Comparison of ENCODE assay signal across 8 cellular contexts in genomic region chr7:139230078-139230477, GRCh38. TPM values are rescaled to one million over a fixed set of nuclear protein-coding genes. Genes with fewer than 3 reads are reported as not detected.
DNase-seq lines count a peak whose midpoint lies in the region; ATAC-seq lines count a peak whose summit lies in the region.

No MANE protein-coding gene starts in this region.

- H3K4me3 Mint-ChIP-seq in activated CD4-positive, alpha-beta T cell treated with anti-CD3 and anti-CD28 coated beads for 36 hours = peak overlapping the region; percentile 98
- H3K4me3 Mint-ChIP-seq in activated T-helper 17 cell treated with anti-CD3 and anti-CD28 coated beads, Interleukin-2, amount 50 U/mL, for 72 hours = peak overlapping the region; percentile 97
- peak overlapping the region; percentile 95 to 100 (median 98) for H3K4me3 Mint-ChIP-seq in immature natural killer cell

- ATAC-seq in activated CD4-positive, alpha-beta T cell treated with anti-CD3 and anti-CD28 coated beads for 36 hours = no peak
- ATAC-seq in activated T-helper 17 cell treated with anti-CD3 and anti-CD28 coated beads, Interleukin-2, amount 50 U/mL, for 72 hours (replicated peaks) = no peak

- H3K4me1 Mint-ChIP-seq in activated CD4-positive, alpha-beta T cell treated with anti-CD3 and anti-CD28 coated beads for 36 hours = peaks cover 20% of the 10 kb centered on the region
- peaks cover 12% of the 10 kb centered on the region for H3K4me1 Mint-ChIP-seq in activated T-helper 17 cell treated with anti-CD3 and anti-CD28 coated beads, Interleukin-2, amount 50 U/mL, for 72 hours
- peaks cover 22 to 31% of the 10 kb centered on the region in 2 donors for H3K4me1 Mint-ChIP-seq in immature natural killer cell

- peaks cover 3% of the 10 kb centered on the region for H3K27me3 Mint-ChIP-seq in activated CD4-positive, alpha-beta T cell treated with anti-CD3 and anti-CD28 coated beads for 36 hours
- H3K27me3 Mint-ChIP-seq in activated T-helper 17 cell treated with anti-CD3 and anti-CD28 coated beads, Interleukin-2, amount 50 U/mL, for 72 hours = no peaks in the 10 kb centered on the region
- peaks cover 5 to 9% (median 9%) of the 10 kb centered on the region in 3 donors for H3K27me3 Mint-ChIP-seq in immature natural killer cell (ENCODE audit: low read depth in 3 of 3)

- intact Hi-C loops in activated CD4-positive, alpha-beta T cell treated with anti-CD3 and anti-CD28 coated beads for 36 hours (cut with DNase I, micrococcal nuclease) = loop anchor here (2.0 to 5.0 kb wide), 7 partner anchors 111 to 768 kb away; partner anchors contain the start of genes ZC3HAV1 (in 2 of the 2), FMC1 (in 1 of the 2), TRIM24 (in 1 of the 2) and ZC3HAV1L (in 1 of the 2)

- no peaks in the 10 kb centered on the region for H3K36me3 ChIP-seq in subcutaneous abdominal adipose tissue (ENCODE audit: control insufficient read depth in 5 of 5, insufficient read depth in 5 of 5, low read length in 5 of 5)

- CTCF ChIA-PET in activated CD4-positive, alpha-beta T cell treated with anti-CD3 and anti-CD28 coated beads for 36 hours (lab: Charles Lee) = interaction anchor here (0.6 kb wide), 1 partner anchor 72 kb away, joined by 3 read pairs; no protein-coding TSS in a partner anchor

- peak overlapping the region in 4 of 5 donors; percentile 56 to 98 (median 89) for H3K9ac ChIP-seq in subcutaneous abdominal adipose tissue (ENCODE audit: low read length in 5 of 5)

- POLR2A ChIA-PET in activated CD4-positive, alpha-beta T cell treated with anti-CD3 and anti-CD28 coated beads for 36 hours (lab: Charles Lee) = no interaction called here

- peaks cover 5% of the 10 kb centered on the region for H3K36me3 Mint-ChIP-seq in activated CD4-positive, alpha-beta T cell treated with anti-CD3 and anti-CD28 coated beads for 36 hours (ENCODE audit: low read depth)
- peaks cover 8% of the 10 kb centered on the region for H3K36me3 Mint-ChIP-seq in activated T-helper 17 cell treated with anti-CD3 and anti-CD28 coated beads, Interleukin-2, amount 50 U/mL, for 72 hours (ENCODE audit: low read depth)
- peaks cover 0 to 3% (median 0%) of the 10 kb centered on the region in 3 donors for H3K36me3 Mint-ChIP-seq in immature natural killer cell

- no peak for DNase-seq in activated CD4-positive, alpha-beta T cell treated with anti-CD3 and anti-CD28 coated beads for 36 hours
- DNase-seq in activated CD4-positive, alpha-beta T cell treated with anti-CD3 and anti-CD28 coated beads, Interleukin-2, amount 50 U/mL, for 1 hour = no peak
- DNase-seq in immature natural killer cell = no peak
- DNase-seq in T-helper 9 cell = no peak
- no peak for DNase-seq in NCI-H146 treated with DMSO at 0.1 percent for 48 hours (lab: John Stamatoyannopoulos, UW; ENCODE audit: unreplicated experiment)
- no peak for DNase-seq in 8988T

- no peaks in the 10 kb centered on the region for H3K9me3 Mint-ChIP-seq in activated CD4-positive, alpha-beta T cell treated with anti-CD3 and anti-CD28 coated beads for 36 hours (ENCODE audit: low read depth)
- no peaks in the 10 kb centered on the region for H3K9me3 Mint-ChIP-seq in activated T-helper 17 cell treated with anti-CD3 and anti-CD28 coated beads, Interleukin-2, amount 50 U/mL, for 72 hours
- no peaks in the 10 kb centered on the region for H3K9me3 Mint-ChIP-seq in immature natural killer cell

- H3K4me1 ChIP-seq in subcutaneous abdominal adipose tissue (ENCODE audit: control insufficient read depth in 5 of 5, insufficient read depth in 5 of 5, low read length in 5 of 5) = peaks cover 3 to 24% (median 21%) of the 10 kb centered on the region in 5 donors

- no peaks in the 10 kb centered on the region for H3K9me3 ChIP-seq in subcutaneous abdominal adipose tissue (ENCODE audit: control insufficient read depth in 5 of 5, low read length in 5 of 5)

- H3K27ac ChIP-seq in subcutaneous abdominal adipose tissue (ENCODE audit: low read depth, low read length) = peak overlapping the region; percentile 88

- peak overlapping the region; percentile 71 to 100 (median 98) for H3K4me3 ChIP-seq in subcutaneous abdominal adipose tissue (ENCODE audit: low read depth in 1 of 5, low read length in 5 of 5)

- no peak overlapping the region for H3K27ac Mint-ChIP-seq in activated CD4-positive, alpha-beta T cell treated with anti-CD3 and anti-CD28 coated beads for 36 hours
- peak overlapping the region; percentile 97 for H3K27ac Mint-ChIP-seq in activated T-helper 17 cell treated with anti-CD3 and anti-CD28 coated beads, Interleukin-2, amount 50 U/mL, for 72 hours
- H3K27ac Mint-ChIP-seq in immature natural killer cell = peak overlapping the region in 4 of 6 donors; percentile 41 to 99 (median 92)

- H3K27me3 ChIP-seq in subcutaneous abdominal adipose tissue (ENCODE audit: control insufficient read depth in 5 of 5, insufficient read depth in 4 of 5, low read length in 5 of 5) = no peaks in the 10 kb centered on the region

RNA-seq across cellular contexts. Expression of gene UBN2, which starts 1.0 kb away (rescaled TPM):
- total RNA-seq in activated CD4-positive, alpha-beta T cell treated with anti-CD3 and anti-CD28 coated beads for 36 hours = 10 to 100 TPM in 1 of 2 experiments, 1 to 10 TPM in 1; 8.3 to 11.8 TPM
- total RNA-seq in activated T-helper 17 cell treated with anti-CD3 and anti-CD28 coated beads, Interleukin-2, amount 50 U/mL, for 72 hours = 10 to 100 TPM; 11.8 to 16.2 TPM
- 1 to 10 TPM in 1 of 3 donors, under 1 TPM in 2; 0.67 to 1.9 (median 0.91) TPM for polyA plus RNA-seq in immature natural killer cell
